Comparison of ENCODE assay signal across 1 cellular context in genomic region chr13:102800145-102801041, GRCh38.
A peak's percentile ranks its signal among the peaks of the same experiment; 100 is the strongest.
TF ChIP-seq lines count a peak whose summit lies in the region.

No MANE protein-coding gene starts in this region.

TF ChIP-seq in HepG2, 621 proteins besides CTCF, POLR2A, EP300 and RAD21 (continued from another document and continues in another):
- TF ChIP-seq HMGXB4 (CRISPR knock-in tag; IDR thresholded peaks at IDR 0.05; ENCODE audit: borderline replicate concordance in 1 of 2, low read depth in 1 of 2) (peak; percentile 99), ZNF235 (CRISPR knock-in tag; IDR thresholded peaks at IDR 0.05; ENCODE audit: borderline replicate concordance) (no peak), ETV5 (CRISPR knock-in tag; IDR thresholded peaks at IDR 0.05; ENCODE audit: borderline replicate concordance) (peak; percentile 92), BORCS8-MEF2B (CRISPR knock-in tag; IDR thresholded peaks at IDR 0.05) (peak; percentile 54; the same call in 1 of the 2 replicates), ZNF432 (CRISPR knock-in tag; IDR thresholded peaks at IDR 0.05; ENCODE audit: borderline replicate concordance) (no peak), ZNF143 (CRISPR knock-in tag; IDR thresholded peaks at IDR 0.05) (peak; percentile 38), MXD1 (CRISPR knock-in tag; IDR thresholded peaks at IDR 0.05) (peak; percentile 39; the same call in 1 of the 2 replicates), ZNF543 (CRISPR knock-in tag; IDR thresholded peaks at IDR 0.05) (peak; percentile 34; the same call in 1 of the 2 replicates), HDAC2 (CRISPR knock-in tag; IDR thresholded peaks at IDR 0.05) (peak; percentile 43; the same call in 1 of the 2 replicates), ZFP37 (CRISPR knock-in tag; IDR thresholded peaks at IDR 0.05; ENCODE audit: borderline replicate concordance) (no peak), ZNF564 (CRISPR knock-in tag; IDR thresholded peaks at IDR 0.05) (peak; percentile 74; the same call in 1 of the 2 replicates), ZMYM2 (CRISPR knock-in tag; IDR thresholded peaks at IDR 0.05) (peak; percentile 71; the same call in 1 of the 2 replicates), ZNF430 (CRISPR knock-in tag; IDR thresholded peaks at IDR 0.05) (peak; percentile 60; the same call in 1 of the 2 replicates), ZNF407 (CRISPR knock-in tag; IDR thresholded peaks at IDR 0.05; ENCODE audit: not compliant biosample characterization) (peak; percentile 65), ATF3 (CRISPR knock-in tag; IDR thresholded peaks at IDR 0.05) (no peak), ZNF282 (IDR thresholded peaks at IDR 0.05; ENCODE audit: partially characterized antibody) (no peak), ZBTB25 (CRISPR knock-in tag; IDR thresholded peaks at IDR 0.05) (peak; percentile 39), ZNF660 (CRISPR knock-in tag; IDR thresholded peaks at IDR 0.05; ENCODE audit: borderline replicate concordance, low read depth) (no peak), ZKSCAN1 (IDR thresholded peaks at IDR 0.05; ENCODE audit: low read length) (0 out of 2 replicates have a peak, but pooled peaks have one; percentile 23), ZNF687 (CRISPR knock-in tag; IDR thresholded peaks at IDR 0.05) (peak; percentile 89), RXRB (CRISPR knock-in tag; IDR thresholded peaks at IDR 0.05; ENCODE audit: borderline replicate concordance) (peak; percentile 16; the same call in 1 of the 2 replicates), KDM2A (CRISPR knock-in tag; IDR thresholded peaks at IDR 0.05; ENCODE audit: borderline replicate concordance, low read depth) (peak; percentile 97), RCOR2 (CRISPR knock-in tag; IDR thresholded peaks at IDR 0.05) (peak; percentile 33; the same call in 1 of the 2 replicates), TCF12 (IDR thresholded peaks at IDR 0.05) (no peak), TCF12 (CRISPR knock-in tag; IDR thresholded peaks at IDR 0.05) (0 out of 2 replicates have a peak, but pooled peaks have one; percentile 61), NFATC3 (CRISPR knock-in tag; IDR thresholded peaks at IDR 0.05) (no peak), ZNF253 (CRISPR knock-in tag; IDR thresholded peaks at IDR 0.05; ENCODE audit: borderline replicate concordance) (no peak), DR1 (CRISPR knock-in tag; IDR thresholded peaks at IDR 0.05) (peak; percentile 24; the same call in 1 of the 2 replicates), PLSCR1 (CRISPR knock-in tag; IDR thresholded peaks at IDR 0.05; ENCODE audit: borderline replicate concordance) (no peak), RARA (CRISPR knock-in tag; IDR thresholded peaks at IDR 0.05) (peak; percentile 34; the same call in 1 of the 2 replicates), ZSCAN29 (CRISPR knock-in tag; conservative IDR thresholded peaks at IDR 0.05) (no peak), AGO1 (IDR thresholded peaks at IDR 0.05; ENCODE audit: low read depth, low read length, poor library complexity, severe bottlenecking) (no peak), GATAD1 (CRISPR knock-in tag; IDR thresholded peaks at IDR 0.05) (peak; percentile 75), HDAC1 (CRISPR knock-in tag; IDR thresholded peaks at IDR 0.05) (peak; percentile 61), RFX5 (IDR thresholded peaks at IDR 0.05; ENCODE audit: low read depth, low read length) (no peak), IRF2 (CRISPR knock-in tag; IDR thresholded peaks at IDR 0.05) (peak; percentile 74; the same call in 1 of the 2 replicates), ZNF609 (CRISPR knock-in tag; IDR thresholded peaks at IDR 0.05; ENCODE audit: borderline replicate concordance) (no peak), ZNF839 (CRISPR knock-in tag; IDR thresholded peaks at IDR 0.05; ENCODE audit: borderline replicate concordance) (no peak), REL (CRISPR knock-in tag; conservative IDR thresholded peaks at IDR 0.05) (0 out of 2 replicates have a peak, but pooled peaks have one; percentile 36), XRCC5 (optimal IDR thresholded peaks at IDR 0.05; ENCODE audit: low read length) (peak; percentile 85)
